ENCODE assay signal across 8 cellular contexts in the genomic region with DNA sequence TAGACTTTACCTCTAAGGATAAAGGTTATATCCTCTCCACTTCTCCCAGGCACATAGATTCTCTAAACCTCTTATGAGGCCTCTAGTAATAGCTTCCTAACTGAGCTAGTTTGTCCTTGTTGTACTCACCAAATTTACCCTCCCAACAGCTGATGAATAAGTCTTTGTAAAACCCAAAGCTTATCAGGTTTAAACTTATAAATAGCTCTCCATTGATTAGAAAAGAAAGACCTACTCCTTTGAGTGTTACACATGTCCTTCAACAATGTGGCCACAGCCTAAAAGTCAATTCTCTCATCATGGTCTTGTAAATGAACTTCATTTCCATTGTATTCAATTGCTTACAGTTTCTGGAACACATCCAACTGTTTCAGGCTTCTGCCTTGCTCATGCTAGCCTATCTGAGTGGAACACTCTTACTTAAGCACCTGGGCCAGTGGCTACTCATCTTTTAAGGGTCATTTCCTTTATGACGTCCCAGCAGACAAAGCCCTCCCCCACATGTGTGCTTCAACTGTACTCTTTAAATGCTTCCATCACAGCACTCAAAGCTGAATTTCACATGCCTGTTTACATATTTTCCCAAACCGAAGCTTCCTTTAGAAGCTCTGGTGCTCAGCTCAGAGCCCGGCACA.
A peak's percentile ranks its signal among the peaks of the same experiment; 100 is the strongest.
DNase-seq lines count a peak whose midpoint lies in the region; ATAC-seq and TF ChIP-seq lines count a peak whose summit lies in the region.
"Had no signal": no experiment of that assay in that cellular context is flagged by ENCODE, and none has a peak within 500 bp of the region (broad histone marks: within the 10 kb centered on the region; RNA-seq: fewer than 3 reads in every experiment).

No MANE protein-coding gene starts in this region.

- ATAC-seq in GM21515 (IDR thresholded peaks at IDR 0.05; ENCODE audit: unreplicated experiment): no peak
- ATAC-seq in GM18907 (IDR thresholded peaks at IDR 0.05; ENCODE audit: unreplicated experiment): no peak
- ATAC-seq: activated T-cell treated with anti-CD3 and anti-CD28 coated beads, Interleukin-2, amount 50 U/mL, for 4 hours had no signal

- TF ChIP-seq CTCF in fibroblast of mammary gland (conservative IDR thresholded peaks at IDR 0.05; ENCODE audit: control insufficient read depth, insufficient read depth, low read depth, low read length): no peak

- peak; percentile 28 for DNase-seq in HK-2 (ENCODE audit: unreplicated experiment)
- DNase-seq in NCI-H748 treated with DMSO at 0.1 percent for 48 hours (lab: John Stamatoyannopoulos, UW): peak; percentile 29
- peak; percentile 50 for DNase-seq in fibroblast of mammary gland (ENCODE audit: low read depth)
- peak; percentile 95 for DNase-seq in renal cortical epithelial cell (ENCODE audit: low read depth)
- no peak for DNase-seq in NCI-H2171 treated with DMSO at 0.1 percent for 48 hours (lab: John Stamatoyannopoulos, UW)
- DNase-seq: activated T-cell treated with anti-CD3 and anti-CD28 coated beads, Interleukin-2, amount 50 U/mL, for 4 hours had no signal

- H3K4me3 ChIP-seq in fibroblast of mammary gland (ENCODE audit: control insufficient read depth, low read depth, low read length): no peak overlapping the region
